In the genomic region with DNA sequence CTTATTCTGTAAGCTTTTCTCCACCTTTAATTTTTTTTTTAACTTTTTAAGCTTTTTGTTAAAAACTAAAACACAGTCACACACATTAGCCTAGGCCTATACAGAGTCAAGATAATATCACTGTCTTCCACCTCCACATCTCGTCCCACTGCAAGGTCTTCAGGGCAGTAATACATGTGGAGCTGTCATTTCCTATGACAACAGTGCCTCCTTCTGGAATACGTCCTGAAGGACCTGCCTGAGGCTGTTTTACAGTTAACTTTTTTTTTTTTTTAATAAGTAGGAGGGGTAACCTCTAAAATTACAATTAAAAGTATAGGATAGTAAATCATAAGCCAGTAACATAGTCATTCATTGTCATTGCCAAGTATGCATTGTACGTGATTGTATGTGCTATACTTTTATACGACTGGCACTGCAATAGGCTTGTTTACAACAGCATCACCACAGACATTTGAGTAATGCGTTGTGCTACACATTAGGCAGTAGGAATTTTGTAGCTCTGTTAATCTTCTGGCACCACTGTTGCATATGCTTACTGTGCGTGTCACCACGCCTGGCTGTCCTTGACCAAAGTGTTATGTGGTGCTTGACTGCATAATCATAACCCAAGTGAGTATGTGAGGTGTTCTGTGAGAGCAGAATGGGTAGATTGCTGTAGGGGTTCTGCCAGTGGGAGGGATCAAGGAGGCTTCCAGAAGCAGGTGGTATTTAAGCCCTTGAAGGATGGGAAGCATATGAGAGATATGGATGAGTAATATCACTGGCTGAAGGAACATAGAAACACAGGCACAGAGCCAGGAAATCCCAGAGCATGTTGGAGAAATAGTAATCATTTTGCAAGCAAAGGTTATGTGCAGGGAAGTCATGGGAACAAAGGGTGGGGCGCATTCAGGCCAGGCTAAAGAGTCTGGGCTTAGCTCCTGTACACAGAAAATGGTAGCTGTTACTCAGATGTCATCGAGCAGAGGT, we compare ENCODE assay signal across 8 cellular contexts. TPM values are rescaled to one million over a fixed set of nuclear protein-coding genes. Genes with fewer than 3 reads are reported as not detected.
DNase-seq lines count a peak whose midpoint lies in the region; ATAC-seq, FAIRE-seq and TF ChIP-seq lines count a peak whose summit lies in the region.

No MANE protein-coding gene starts in this region.

- no peaks in the 10 kb centered on the region for H3K9me3 ChIP-seq in PC-3 (ENCODE audit: low read length)
- H3K9me3 ChIP-seq in esophagus muscularis mucosa = no peaks in the 10 kb centered on the region

- DNase-seq in GM04504 (ENCODE audit: low read depth) (peak; percentile 58), PC-3 (peak; percentile 50), esophagus muscularis mucosa (ENCODE audit: extremely low spot score) (no peak), posterior vena cava (ENCODE audit: low spot score) (peak; percentile 82), NCI-H1048 (lab: John Stamatoyannopoulos, UW) (no peak)

- CTCF ChIA-PET in PC-3 (lab: Charles Lee) = interaction anchor here (0.6 kb wide), 2 partner anchors 112 kb away, joined by 3 to 4 read pairs; no protein-coding TSS in a partner anchor

- no peak for TF ChIP-seq EP300 in esophagus muscularis mucosa (IDR thresholded peaks at IDR 0.05)

- POLR2A ChIA-PET in PC-3 (lab: Charles Lee; ENCODE audit: unreplicated experiment) = no interaction called here

- H3K9ac ChIP-seq in PC-3 (ENCODE audit: low read length) = no peak overlapping the region

- no peak overlapping the region for H2AFZ ChIP-seq in PC-3 (ENCODE audit: low read length)

- H4K20me1 ChIP-seq in PC-3 (ENCODE audit: low read length) = no peaks in the 10 kb centered on the region

- TF ChIP-seq CTCF in PC-3 (conservative IDR thresholded peaks at IDR 0.05; ENCODE audit: low read depth, low read length) = peak; percentile 65
- peak in 2 of 3 experiments; percentile 16 to 39 for TF ChIP-seq CTCF in esophagus muscularis mucosa (IDR thresholded peaks at IDR 0.05)

- FAIRE-seq in A204.1 (lab: Jason Lieb, UNC) = peak; percentile 84

- peak; percentile 50 for ATAC-seq in PC-3
- no peak for ATAC-seq in GM21737 (IDR thresholded peaks at IDR 0.05; ENCODE audit: unreplicated experiment)
- no peak for ATAC-seq in GM21825 (IDR thresholded peaks at IDR 0.05; ENCODE audit: unreplicated experiment)

- 84% methylated on average over 9 of the region's 9 CpGs for WGBS in esophagus muscularis mucosa

- H3K4me1 ChIP-seq in PC-3 (ENCODE audit: insufficient read depth, low read length) (peaks cover 17% of the 10 kb centered on the region), esophagus muscularis mucosa (peaks cover 9 to 20% (median 14%) of the 10 kb centered on the region in 4 donors)

- H3K4me3 ChIP-seq in PC-3 (ENCODE audit: low read length) = no peak overlapping the region
- H3K4me3 ChIP-seq in esophagus muscularis mucosa = no peak overlapping the region

- intact Hi-C loops in PC-3 (cut with micrococcal nuclease) = loop anchor here (5.0 to 10.0 kb wide), 5 partner anchors 80 to 213 kb away; partner anchors contain the start of genes TMEM266 and UBE2Q2
- intact Hi-C loops in esophagus muscularis mucosa (cut with DNase I) = no loop called here
- intact Hi-C loops in posterior vena cava (cut with DNase I) = no loop called here

- no peaks in the 10 kb centered on the region for H3F3A ChIP-seq in PC-3 (ENCODE audit: low read length, unreplicated experiment)

- no TSS peak for BruUV-seq in PC-3 (replicated peaks; lab: Mats Ljungman, UMichigan)

- H3K36me3 ChIP-seq in PC-3 (ENCODE audit: low read depth, low read length) = peaks cover 12% of the 10 kb centered on the region; the same call in 1 of the 2 replicates
- H3K36me3 ChIP-seq in esophagus muscularis mucosa = peaks cover 0 to 30% (median 10%) of the 10 kb centered on the region in 4 donors

- H3K27me3 ChIP-seq in PC-3 (ENCODE audit: low read length) (no peaks in the 10 kb centered on the region), esophagus muscularis mucosa (no peaks in the 10 kb centered on the region)

- H3K9me2 ChIP-seq in PC-3 (replicated peaks; ENCODE audit: low read length) = no peaks in the 10 kb centered on the region

- peaks cover 17% of the 10 kb centered on the region for H3K79me2 ChIP-seq in PC-3 (ENCODE audit: low read length)

- H3K27ac ChIP-seq in PC-3 (ENCODE audit: low read length) = no peak overlapping the region
- no peak overlapping the region for H3K27ac ChIP-seq in esophagus muscularis mucosa (replicated peaks in 1 of 4)

- no peak overlapping the region for H3K4me2 ChIP-seq in PC-3 (ENCODE audit: low read length)

- TF ChIP-seq POLR2A in esophagus muscularis mucosa (IDR thresholded peaks at IDR 0.05; ENCODE audit: low read depth) = no peak

RNA-seq across cellular contexts. Expression of gene FBXO22, which starts 18.3 kb away (rescaled TPM):
- total RNA-seq in PC-3 (2014; rRNA removed) = 41.1 and 51.4 TPM in 2 replicates
- 10 to 100 TPM; 10.4 to 23.8 (median 17.7) TPM for total RNA-seq in esophagus muscularis mucosa
- 10 to 100 TPM; 15.3 to 21.0 TPM for total RNA-seq in posterior vena cava

Comparison
In these comparisons a context has a peak if more than half of its experiments do, and no peak if none do; other contexts are left out.
1. DNase-seq: peak in GM04504 (single experiment), PC-3 (single experiment) and posterior vena cava (single experiment); none in esophagus muscularis mucosa (single experiment) and NCI-H1048 (single experiment).